ENCODE assay signal across 20 cellular contexts in genomic region chr1:157497284-157497683, GRCh38. TPM values are rescaled to one million over a fixed set of nuclear protein-coding genes. Genes with fewer than 3 reads are reported as not detected.
DNase-seq lines count a peak whose midpoint lies in the region; ATAC-seq, FAIRE-seq and TF ChIP-seq lines count a peak whose summit lies in the region.
"Had no signal": no experiment of that assay in that cellular context is flagged by ENCODE, and none has a peak within 500 bp of the region (broad histone marks: within the 10 kb centered on the region; RNA-seq: fewer than 3 reads in every experiment).

No MANE protein-coding gene starts in this region.

- in situ Hi-C loops in KBM-7 (cut with MboI; ENCODE audit: low pct_unique_long_range_greater_than_20kb, low sequenced_read_pairs): loop anchor here (10.0 kb wide), 1 partner anchor 302 kb away; no protein-coding TSS in a partner anchor

- H3K4me3 Mint-ChIP-seq in stimulated activated memory B cell treated with anti-CD40 and anti-IgM and Interleukin-4, amounts not matched to agents 10 μg/mL and 1 μg/mL and 100 μg/mL, for 72 hours: no peak overlapping the region
- no peak overlapping the region for H3K4me3 Mint-ChIP-seq in T-helper 17 cell
- H3K4me3 Mint-ChIP-seq: CD4-positive, CD25-positive, alpha-beta regulatory T cell; H9 had no signal

- no peaks in the 10 kb centered on the region for H3K9me3 Mint-ChIP-seq in stimulated activated memory B cell treated with anti-CD40 and anti-IgM and Interleukin-4, amounts not matched to agents 10 μg/mL and 1 μg/mL and 100 μg/mL, for 72 hours
- H3K9me3 Mint-ChIP-seq: CD4-positive, CD25-positive, alpha-beta regulatory T cell had no signal

- no peaks in the 10 kb centered on the region for H3K79me2 ChIP-seq in MM.1S (ENCODE audit: low read length)

- H3K4me1 ChIP-seq in MM.1S (ENCODE audit: low read length) (peaks cover 42% of the 10 kb centered on the region), small intestine (ENCODE audit: control insufficient read depth in 2 of 2, insufficient read depth in 1 of 2, low read depth in 1 of 2, low read length in 1 of 2) (peaks cover 0 to 4% of the 10 kb centered on the region in 2 donors)
- H3K4me1 ChIP-seq: A549, BLaER1 had no signal

- H3K9me3 ChIP-seq in MM.1S (replicated peaks; ENCODE audit: insufficient read depth, low read length) (no peaks in the 10 kb centered on the region), small intestine (ENCODE audit: control insufficient read depth, low read depth) (no peaks in the 10 kb centered on the region), T-helper 17 cell (ENCODE audit: control insufficient read depth, low read length, poor library complexity, severe bottlenecking) (no peaks in the 10 kb centered on the region)
- H3K9me3 ChIP-seq: A549 had no signal

- peak; percentile 22 for DNase-seq in GM12865 (ENCODE audit: low read depth)
- DNase-seq in MM.1S: peak; percentile 55
- DNase-seq in small intestine: no peak
- no peak for DNase-seq in KBM-7
- DNase-seq in NCI-H510A treated with DMSO at 0.1 percent for 48 hours (lab: John Stamatoyannopoulos, UW): no peak
- DNase-seq in T-helper 17 cell: no peak
- DNase-seq: Calu3; CD4-positive, CD25-positive, alpha-beta regulatory T cell; DMS 273 treated with DMSO at 0.1 percent for 48 hours; GOT3; H9 had no signal

- H2AFZ ChIP-seq in MM.1S (ENCODE audit: low read length): no peak overlapping the region

- H3K27me3 ChIP-seq in MM.1S (replicated peaks; ENCODE audit: insufficient read depth, low read length) (no peaks in the 10 kb centered on the region; the same call in 1 of the 2 replicates), small intestine (ENCODE audit: control insufficient read depth in 2 of 2, insufficient read depth in 2 of 2, low read length in 2 of 2) (no peaks in the 10 kb centered on the region)
- H3K27me3 ChIP-seq: BLaER1 had no signal

- no peaks in the 10 kb centered on the region for H3K36me3 Mint-ChIP-seq in stimulated activated memory B cell treated with anti-CD40 and anti-IgM and Interleukin-4, amounts not matched to agents 10 μg/mL and 1 μg/mL and 100 μg/mL, for 72 hours
- H3K36me3 Mint-ChIP-seq in T-helper 17 cell (ENCODE audit: low read depth): peaks cover 5% of the 10 kb centered on the region
- H3K36me3 Mint-ChIP-seq: CD4-positive, CD25-positive, alpha-beta regulatory T cell had no signal

- H3K27me3 Mint-ChIP-seq in stimulated activated memory B cell treated with anti-CD40 and anti-IgM and Interleukin-4, amounts not matched to agents 10 μg/mL and 1 μg/mL and 100 μg/mL, for 72 hours: no peaks in the 10 kb centered on the region
- peaks cover 61% of the 10 kb centered on the region for H3K27me3 Mint-ChIP-seq in T-helper 17 cell

- ATAC-seq in stimulated activated memory B cell treated with anti-CD40 and anti-IgM and Interleukin-4, amounts not matched to agents 10 μg/mL and 1 μg/mL and 100 μg/mL, for 72 hours: no peak
- no peak for ATAC-seq in T-helper 17 cell
- ATAC-seq: A549, HepG2 had no signal

- peaks cover 27% of the 10 kb centered on the region for H3F3A ChIP-seq in MM.1S (ENCODE audit: insufficient read depth, low read length)

- H3K9ac ChIP-seq in MM.1S (ENCODE audit: low read length): no peak overlapping the region
- H3K9ac ChIP-seq: BLaER1 had no signal

- TF ChIP-seq CTCF in GM12865 (IDR thresholded peaks at IDR 0.05; ENCODE audit: insufficient read depth, low read depth, low read length, missing control alignments): no peak
- no peak for TF ChIP-seq CTCF in MM.1S (IDR thresholded peaks at IDR 0.05; ENCODE audit: low read length)
- TF ChIP-seq CTCF in VCaP (conservative IDR thresholded peaks at IDR 0.05): no peak

- peak overlapping the region; percentile 1 for H3K27ac Mint-ChIP-seq in stimulated activated memory B cell treated with anti-CD40 and anti-IgM and Interleukin-4, amounts not matched to agents 10 μg/mL and 1 μg/mL and 100 μg/mL, for 72 hours
- no peak overlapping the region for H3K27ac Mint-ChIP-seq in T-helper 17 cell
- H3K27ac Mint-ChIP-seq: CD4-positive, CD25-positive, alpha-beta regulatory T cell; H9 had no signal

- no peaks in the 10 kb centered on the region for H4K20me1 ChIP-seq in MM.1S (ENCODE audit: insufficient read depth, low read length)
- H4K20me1 ChIP-seq: BLaER1 had no signal

- peaks cover 34% of the 10 kb centered on the region for H3K4me1 Mint-ChIP-seq in stimulated activated memory B cell treated with anti-CD40 and anti-IgM and Interleukin-4, amounts not matched to agents 10 μg/mL and 1 μg/mL and 100 μg/mL, for 72 hours
- H3K4me1 Mint-ChIP-seq in T-helper 17 cell: peaks cover 2% of the 10 kb centered on the region

- WGBS in small intestine, 3 donors: 85 to 92% (median 88%) methylated on average over 1 of the region's 1 CpG

- H3K4me3 ChIP-seq in GM12865 (ENCODE audit: low read depth, low read length): no peak overlapping the region
- no peak overlapping the region for H3K4me3 ChIP-seq in MM.1S (ENCODE audit: low read length)
- H3K4me3 ChIP-seq in small intestine (ENCODE audit: low read depth in 1 of 2, low read length in 2 of 2): no peak overlapping the region
- H3K4me3 ChIP-seq: A549, BLaER1 had no signal

- H3K36me3 ChIP-seq in MM.1S (replicated peaks; ENCODE audit: insufficient read depth, low read length): no peaks in the 10 kb centered on the region
- H3K36me3 ChIP-seq in small intestine (ENCODE audit: control insufficient read depth in 2 of 2, insufficient read depth in 2 of 2, low read length in 2 of 2): no peaks in the 10 kb centered on the region
- H3K36me3 ChIP-seq: BLaER1 had no signal

- H3K27ac ChIP-seq in MM.1S (ENCODE audit: low read length): no peak overlapping the region
- H3K27ac ChIP-seq in VCaP: peak overlapping the region; percentile 39; the same call in 1 of the 2 replicates
- no peak overlapping the region for H3K27ac ChIP-seq in small intestine (ENCODE audit: low read depth in 1 of 2, low read length in 1 of 2)
- H3K27ac ChIP-seq: A549, BLaER1 had no signal

- peak overlapping the region; percentile 31; the same call in 1 of the 2 replicates for H3K4me2 ChIP-seq in MM.1S (ENCODE audit: low read depth, low read length)
- H3K4me2 ChIP-seq: A549, BLaER1 had no signal

- H3K9me2 ChIP-seq in MM.1S (replicated peaks; ENCODE audit: insufficient read depth, low read length): no peaks in the 10 kb centered on the region

- FAIRE-seq in small intestine (lab: Jason Lieb, UNC): no peak
- FAIRE-seq: A549, GM12891, GM19239, HepG2, HTR-8/SVneo had no signal

RNA-seq across cellular contexts. Expression of gene FCRL5, which starts 55.0 kb away (rescaled TPM):
- 1 to 10 TPM in 2 of 3 donors, under 1 TPM in 1; 0.45 to 2.7 (median 1.7) TPM for polyA plus RNA-seq in small intestine
- 1 to 10 TPM in 1 of 2 donors, not detected in 1; 3.2 TPM for total RNA-seq in T-helper 17 cell
- total RNA-seq: Calu3, Daoy, HepG2 had no signal
- polyA plus RNA-seq: A549; CD4-positive, CD25-positive, alpha-beta regulatory T cell; HepG2 had no signal

Comparison
In these comparisons a context has a peak if more than half of its experiments do, and no peak if none do; other contexts are left out.
1. DNase-seq: peak in GM12865 (single experiment) and MM.1S (single experiment); none in small intestine (single experiment), KBM-7 (single experiment), NCI-H510A treated with DMSO at 0.1 percent for 48 hours (single experiment) and T-helper 17 cell (0 of 3).